26 cellular contexts compared by ENCODE assay signal in the genomic region with DNA sequence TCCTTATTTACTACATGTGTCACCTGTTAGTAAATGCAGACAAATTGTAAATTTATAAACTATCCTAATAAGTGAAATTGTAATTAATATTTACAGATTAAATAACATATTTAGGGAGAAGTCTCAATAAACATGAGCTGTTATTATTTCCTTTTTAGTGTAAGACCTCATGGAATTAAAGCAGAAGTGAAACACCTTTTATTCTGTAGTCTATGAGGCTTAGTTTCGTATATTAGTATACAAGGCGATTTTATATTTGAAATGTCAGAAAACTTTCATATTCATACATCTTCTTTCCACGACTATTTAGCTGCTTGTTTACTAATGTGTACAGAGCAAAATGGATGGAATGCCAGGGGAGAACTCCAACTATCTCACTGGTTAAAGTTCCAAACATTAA.
"Had no signal": no experiment of that assay in that cellular context is flagged by ENCODE, and none has a peak within 500 bp of the region (broad histone marks: within the 10 kb centered on the region; RNA-seq: fewer than 3 reads in every experiment).

No MANE protein-coding gene starts in this region.

- H3K36me3 Mint-ChIP-seq: activated naive CD8-positive, alpha-beta T cell; natural killer cell had no signal

- H3K36me3 ChIP-seq: adrenal gland, ascending aorta, brain microvascular endothelial cell, left lung, spleen, upper lobe of right lung had no signal

- H3K9me3 ChIP-seq: adrenal gland, ascending aorta, left lung, spleen, upper lobe of right lung had no signal

- H3K4me1 ChIP-seq: adrenal gland, ascending aorta, left lung, upper lobe of right lung had no signal

- H3K27ac Mint-ChIP-seq: activated naive CD8-positive, alpha-beta T cell; activated T-helper 2 cell treated with anti-CD3 and anti-CD28 coated beads, Interferon-gamma antibody, Interleukin-2, Interleukin-4, amounts not matched to agents 10 μg/mL and 5 μg/mL and 100 μg/mL, durations not matched to agents 14 hours and 24 hours and 36 hours; natural killer cell; progenitor cell of endocrine pancreas had no signal

- H3K27me3 Mint-ChIP-seq: activated naive CD8-positive, alpha-beta T cell; progenitor cell of endocrine pancreas had no signal

- H3K4me3 ChIP-seq: adrenal gland, ascending aorta, left lung, lung, spleen, upper lobe of right lung had no signal

- H3K27me3 ChIP-seq: adrenal gland, ascending aorta, brain microvascular endothelial cell, left lung, spleen, upper lobe of right lung had no signal

- H3K4me1 Mint-ChIP-seq: natural killer cell had no signal

- H3K4me3 Mint-ChIP-seq: activated naive CD8-positive, alpha-beta T cell; activated T-cell treated with anti-CD3 and anti-CD28 coated beads, Interleukin-2, amount 50 U/mL, for 4 hours; natural killer cell had no signal

- H3K27ac ChIP-seq: adrenal gland, ascending aorta, brain microvascular endothelial cell, left lung, spleen, upper lobe of right lung had no signal

- DNase-seq: activated CD4-positive, alpha-beta T cell treated with anti-CD3 and anti-CD28 coated beads for 1 hour; activated CD4-positive, alpha-beta T cell treated with anti-CD3 and anti-CD28 coated beads, Interleukin-2, amount 50 U/mL, for 4 hours; activated CD8-positive, alpha-beta memory T cell treated with anti-CD3 and anti-CD28 coated beads, Interleukin-2, amount 50 U/mL, for 48 hours; activated naive CD4-positive, alpha-beta T cell; activated T-cell treated with anti-CD3 and anti-CD28 coated beads, Interleukin-2, amount 50 U/mL, for 4 hours; adrenal gland; brain microvascular endothelial cell; caudate nucleus; dermis blood vessel endothelial cell; effector CD8-positive, alpha-beta T cell; foreskin melanocyte; hippocampal formation; kidney glomerular epithelial cell; left lung; natural killer cell; retina; spleen; stimulated activated CD4-positive, alpha-beta T cell treated with anti-CD3 and anti-CD28 coated beads, Interleukin-4, amount 100 ng/mL, for 1 hour; stimulated activated naive CD8-positive, alpha-beta T cell treated with anti-CD3 and anti-CD28 coated beads, Interleukin-15, Interleukin-2, amounts not matched to agents 100 U/mL and 50 U/mL, for 24 hours; upper lobe of right lung had no signal

- ATAC-seq: activated T-cell treated with anti-CD3 and anti-CD28 coated beads, Interleukin-2, amount 50 U/mL, for 4 hours; esophagus mucosa; left lung; natural killer cell; stimulated activated naive CD8-positive, alpha-beta T cell treated with anti-CD3 and anti-CD28 coated beads, Interleukin-15, Interleukin-2, amounts not matched to agents 100 U/mL and 50 U/mL, for 24 hours; upper lobe of right lung had no signal
